In genomic region chr11:127524618-127525017, GRCh38 we compare ENCODE assay signal across 14 cellular contexts.
DNase-seq lines count a peak whose midpoint lies in the region; ATAC-seq and FAIRE-seq lines count a peak whose summit lies in the region.
"Had no signal": no experiment of that assay in that cellular context is flagged by ENCODE, and none has a peak within 500 bp of the region (broad histone marks: within the 10 kb centered on the region; RNA-seq: fewer than 3 reads in every experiment).

No MANE protein-coding gene starts in this region.

- ATAC-seq in HG03045 (IDR thresholded peaks at IDR 0.05; ENCODE audit: unreplicated experiment) = no peak
- ATAC-seq in HG03135 (IDR thresholded peaks at IDR 0.05; ENCODE audit: unreplicated experiment) = no peak
- ATAC-seq in HG03097 (IDR thresholded peaks at IDR 0.05; ENCODE audit: low FRiP score, unreplicated experiment) = no peak

- no peak for FAIRE-seq in urothelium cell line (lab: Jason Lieb, UNC)
- FAIRE-seq: A204.1, GM19239, H1 had no signal

- DNase-seq in LHCN-M2 (ENCODE audit: low read depth) = peak; percentile 7
- peak; percentile 52 for DNase-seq in inferior parietal cortex (ENCODE audit: extremely low spot score)
- DNase-seq in occipital lobe (lab: John Stamatoyannopoulos, UW) = peak; percentile 6
- no peak for DNase-seq in urothelium cell line (ENCODE audit: low spot score)
- DNase-seq: BE2C; CD4-positive, alpha-beta memory T cell; DND-41; GDM1 had no signal
